Comparison of ENCODE assay signal across 18 cellular contexts in genomic region chr9:7118653-7119052, GRCh38.
DNase-seq lines count a peak whose midpoint lies in the region; ATAC-seq, FAIRE-seq and TF ChIP-seq lines count a peak whose summit lies in the region.
"Had no signal": no experiment of that assay in that cellular context is flagged by ENCODE, and none has a peak within 500 bp of the region (broad histone marks: within the 10 kb centered on the region; RNA-seq: fewer than 3 reads in every experiment).

No MANE protein-coding gene starts in this region.

- no peak overlapping the region for H2AFZ ChIP-seq in OCI-LY3 (ENCODE audit: low read depth, low read length)

- no peaks in the 10 kb centered on the region for H3K36me3 ChIP-seq in OCI-LY3 (replicated peaks; ENCODE audit: low read depth, low read length)
- peaks cover 0 to 4% of the 10 kb centered on the region in 2 donors for H3K36me3 ChIP-seq in small intestine (ENCODE audit: control insufficient read depth in 2 of 2, insufficient read depth in 2 of 2, low read length in 2 of 2)

- peaks cover 19% of the 10 kb centered on the region for H3K4me1 ChIP-seq in OCI-LY3 (ENCODE audit: low read length)
- peaks cover 0 to 2% of the 10 kb centered on the region in 2 donors for H3K4me1 ChIP-seq in small intestine (ENCODE audit: control insufficient read depth in 2 of 2, insufficient read depth in 1 of 2, low read depth in 1 of 2, low read length in 1 of 2)

- TF ChIP-seq CTCF in OCI-LY3 (IDR thresholded peaks at IDR 0.05; ENCODE audit: low read depth, low read length) (no peak), chondrocyte (IDR thresholded peaks at IDR 0.05) (no peak)

- H3K27ac ChIP-seq in OCI-LY3 (ENCODE audit: low read length) = no peak overlapping the region
- no peak overlapping the region for H3K27ac ChIP-seq in small intestine (ENCODE audit: low read depth in 1 of 2, low read length in 1 of 2)
- H3K27ac ChIP-seq: coronary artery, esophagus squamous epithelium, SK-N-MC, VCaP had no signal

- no peaks in the 10 kb centered on the region for H3K9me3 ChIP-seq in OCI-LY3 (ENCODE audit: insufficient read depth, low read length)
- no peaks in the 10 kb centered on the region for H3K9me3 ChIP-seq in small intestine (ENCODE audit: control insufficient read depth, low read depth)
- H3K9me3 ChIP-seq: esophagus squamous epithelium had no signal

- peak; percentile 29 for DNase-seq in small intestine
- no peak for DNase-seq in islet precursor cell
- DNase-seq in activated gamma-delta T cell (lab: John Stamatoyannopoulos, UW) = no peak
- no peak for DNase-seq in chondrocyte (ENCODE audit: low spot score)
- DNase-seq: activated CD8-positive, alpha-beta memory T cell treated with anti-CD3 and anti-CD28 coated beads, Interleukin-2, amount 50 U/mL, for 4 hours; C1 segment of cervical spinal cord; esophagus squamous epithelium; GDM1; MV-4-11; OCI-M1; substantia nigra had no signal

- H3K27me3 ChIP-seq in OCI-LY3 (ENCODE audit: low read depth, low read length) (no peaks in the 10 kb centered on the region), small intestine (ENCODE audit: control insufficient read depth in 2 of 2, insufficient read depth in 2 of 2, low read length in 2 of 2) (no peaks in the 10 kb centered on the region)
- H3K27me3 ChIP-seq: esophagus squamous epithelium had no signal

- H3K4me3 ChIP-seq in OCI-LY3 (ENCODE audit: low read length) (peak overlapping the region; percentile 2; the same call in 1 of the 2 replicates), small intestine (ENCODE audit: low read depth in 1 of 2, low read length in 2 of 2) (no peak overlapping the region)
- H3K4me3 ChIP-seq: coronary artery, esophagus squamous epithelium, SK-N-MC, smooth muscle cell had no signal

- 75 to 83% (median 81%) methylated on average over 5 of the region's 5 CpGs for WGBS in small intestine, 3 donors

- peak overlapping the region; percentile 61 for H3K4me2 ChIP-seq in OCI-LY3 (ENCODE audit: low read length)
- H3K4me2 ChIP-seq: smooth muscle cell had no signal

- H3K4me3 Mint-ChIP-seq in chondrocyte (ENCODE audit: unreplicated experiment) = no peak overlapping the region

- H3K27me3 Mint-ChIP-seq in chondrocyte (ENCODE audit: low read depth) = no peaks in the 10 kb centered on the region

- no peak overlapping the region for H3K9ac ChIP-seq in OCI-LY3 (ENCODE audit: low read length)

- H4K20me1 ChIP-seq in OCI-LY3 (ENCODE audit: insufficient read depth, low read length) = peaks cover 20% of the 10 kb centered on the region; the same call in 1 of the 2 replicates

- ATAC-seq in GM19023 (IDR thresholded peaks at IDR 0.05; ENCODE audit: unreplicated experiment) (peak; percentile 39), HG02642 (IDR thresholded peaks at IDR 0.05; ENCODE audit: poor library complexity, unreplicated experiment) (peak; percentile 56)

- H3K9me3 Mint-ChIP-seq in chondrocyte (ENCODE audit: low read depth) = no peaks in the 10 kb centered on the region

- H3K4me1 Mint-ChIP-seq in chondrocyte (ENCODE audit: low read depth) = no peaks in the 10 kb centered on the region

- FAIRE-seq in small intestine (lab: Jason Lieb, UNC) = no peak

- no peaks in the 10 kb centered on the region for H3K79me2 ChIP-seq in OCI-LY3 (ENCODE audit: low read length)

- peaks cover 3% of the 10 kb centered on the region for H3K36me3 Mint-ChIP-seq in chondrocyte (ENCODE audit: low read depth)

- no peak overlapping the region for H3K27ac Mint-ChIP-seq in chondrocyte (ENCODE audit: unreplicated experiment)
